ENCODE assay signal across 16 cellular contexts in genomic region chr11:76062733-76063132, GRCh38.
A peak's percentile ranks its signal among the peaks of the same experiment; 100 is the strongest.
DNase-seq lines count a peak whose midpoint lies in the region; ATAC-seq and TF ChIP-seq lines count a peak whose summit lies in the region.
"Had no signal": no experiment of that assay in that cellular context is flagged by ENCODE, and none has a peak within 500 bp of the region (broad histone marks: within the 10 kb centered on the region; RNA-seq: fewer than 3 reads in every experiment).

No MANE protein-coding gene starts in this region.

- H3K4me3 ChIP-seq in heart left ventricle (no peak overlapping the region), A673 (ENCODE audit: low read depth, low read length, poor library complexity, severe bottlenecking) (no peak overlapping the region)
- H3K4me3 ChIP-seq: A549, thoracic aorta had no signal

- BruUV-seq in A673 (replicated peaks; lab: Mats Ljungman, UMichigan), result no TSS peak

- H3K9me3 ChIP-seq in heart left ventricle (no peaks in the 10 kb centered on the region), A673 (ENCODE audit: low read depth, low read length, poor library complexity, severe bottlenecking) (no peaks in the 10 kb centered on the region)
- H3K9me3 ChIP-seq: A549, thoracic aorta had no signal

- 61 to 83% (median 71%) methylated on average over 6 of the region's 6 CpGs for WGBS in heart left ventricle, 4 donors

- H3K27me3 ChIP-seq in heart left ventricle (no peaks in the 10 kb centered on the region), A673 (replicated peaks; ENCODE audit: insufficient read depth, low read depth, low read length, poor library complexity) (no peaks in the 10 kb centered on the region)

- CTCF ChIA-PET in A673 (lab: Charles Lee), result no interaction called here

- POLR2A ChIA-PET in A673 (lab: Charles Lee; ENCODE audit: low non-redundant PET), result no interaction called here

- H3K36me3 ChIP-seq in heart left ventricle, result peaks cover 0 to 27% (median 16%) of the 10 kb centered on the region in 9 donors
- no peaks in the 10 kb centered on the region for H3K36me3 ChIP-seq in A673 (ENCODE audit: insufficient read depth, low read length, poor library complexity, severe bottlenecking)

- TF ChIP-seq POLR2A in heart left ventricle (IDR thresholded peaks at IDR 0.05), result no peak

- H3K4me1 ChIP-seq in heart left ventricle (peaks cover 0 to 9% (median 0%) of the 10 kb centered on the region in 12 donors), A673 (ENCODE audit: insufficient read depth, low read length, poor library complexity, severe bottlenecking) (no peaks in the 10 kb centered on the region)
- H3K4me1 ChIP-seq: A549 had no signal

- TF ChIP-seq CTCF in heart left ventricle (IDR thresholded peaks at IDR 0.05), result no peak
- no peak for TF ChIP-seq CTCF in A673 (conservative IDR thresholded peaks at IDR 0.05; ENCODE audit: low read depth, low read length)

- intact Hi-C loops in heart left ventricle (cut with DNase I), result no loop called here
- intact Hi-C loops in cardiac septum (cut with DNase I), result no loop called here
- intact Hi-C loops in A673 (cut with micrococcal nuclease; ENCODE audit: unreplicated experiment), result no loop called here
- intact Hi-C loops in head of caudate nucleus (cut with DNase I), result no loop called here

- H3K27ac ChIP-seq in heart left ventricle (no peak overlapping the region), A673 (ENCODE audit: low read depth, low read length, poor library complexity, severe bottlenecking) (no peak overlapping the region)
- H3K27ac ChIP-seq: A549, thoracic aorta had no signal

- DNase-seq in heart left ventricle (no peak), cardiac septum (ENCODE audit: low spot score) (no peak), A172 (ENCODE audit: low spot score) (no peak), A673 (ENCODE audit: low spot score) (no peak), head of caudate nucleus (no peak)
- DNase-seq in activated effector memory CD4-positive, alpha-beta T cell treated with anti-CD3 and anti-CD28 coated beads, Interleukin-2, amount 50 U/mL, for 16 hours, result no peak
- DNase-seq: activated CD4-positive, alpha-beta T cell treated with anti-CD3 and anti-CD28 coated beads, Interleukin-2, amount 50 U/mL, for 48 hours; activated naive CD4-positive, alpha-beta T cell treated with anti-CD3 and anti-CD28 coated beads, Interleukin-2, amount 50 U/mL, for 16 hours; COR-L47; KG1; NCI-H2029 treated with DMSO at 0.1 percent for 48 hours; T-helper 17 cell had no signal

- ATAC-seq in heart left ventricle (peak; percentile 67 to 80 (median 73)), GM21529 (IDR thresholded peaks at IDR 0.05; ENCODE audit: unreplicated experiment) (peak; percentile 98), HG03066 (IDR thresholded peaks at IDR 0.05; ENCODE audit: low read depth, unreplicated experiment) (peak; percentile 98)
- ATAC-seq: A549, T-helper 17 cell had no signal
